37 cellular contexts compared by ENCODE assay signal in the genomic region with DNA sequence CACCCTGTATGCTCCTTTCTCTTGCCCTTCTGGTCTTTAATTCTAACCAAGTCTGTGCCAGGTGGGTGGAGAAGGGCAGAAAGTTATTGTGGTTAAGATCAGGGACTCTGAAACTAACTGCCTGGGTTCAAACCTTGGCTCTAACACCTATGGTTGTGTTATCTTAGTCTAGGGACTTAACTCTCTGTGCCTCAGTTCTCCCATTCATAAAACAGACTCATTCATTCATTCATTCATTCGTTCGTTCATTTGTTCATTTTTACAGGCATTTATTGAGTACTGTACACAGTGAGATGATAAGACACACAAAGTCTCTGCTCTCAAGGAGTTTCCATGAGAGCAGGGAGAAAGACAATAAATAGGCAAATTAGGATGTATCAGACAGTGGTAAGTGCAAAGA. TPM values are rescaled to one million over a fixed set of nuclear protein-coding genes. Genes with fewer than 3 reads are reported as not detected.
"Had no signal": no experiment of that assay in that cellular context is flagged by ENCODE, and none has a peak within 500 bp of the region (broad histone marks: within the 10 kb centered on the region; RNA-seq: fewer than 3 reads in every experiment).

No MANE protein-coding gene starts in this region.

- H3K9ac ChIP-seq: KMS-11 had no signal

- H3K27ac Mint-ChIP-seq: T-cell had no signal

- H3K9me3 ChIP-seq: SJCRH30 had no signal

- H2AFZ ChIP-seq: PC-9 had no signal

- H3K4me3 ChIP-seq: PC-9, SJCRH30, SK-N-MC had no signal

- H3K36me3 Mint-ChIP-seq: T-cell had no signal

- FAIRE-seq: RCC 7860 had no signal

- H3K36me3 ChIP-seq: SJCRH30 had no signal

- DNase-seq: Karpas-422, MM.1S, MV-4-11, NCI-H1092, NCI-H1105, NCI-H1417 treated with DMSO at 0.1 percent for 48 hours, NCI-H146, NCI-H1694 treated with DMSO at 0.1 percent for 48 hours, NCI-H187 treated with DMSO at 0.1 percent for 48 hours, NCI-H2029, NCI-H2081, NCI-H2171 treated with DMSO at 0.1 percent for 48 hours, NCI-H2227 treated with DMSO at 0.1 percent for 48 hours, NCI-H345, NCI-H446, NCI-H524, NCI-H69, NCI-H748 treated with DMSO at 0.1 percent for 48 hours, NCI-H82, PC-9, SHP77, SIG-M5, SJCRH30, T-cell had no signal

- H3K4me3 Mint-ChIP-seq: T-cell had no signal

- H3K4me1 Mint-ChIP-seq: T-cell had no signal

- H3K27me3 ChIP-seq: SJCRH30 had no signal

- H3K4me1 ChIP-seq: SJCRH30 had no signal

- H3K27ac ChIP-seq: KMS-11, PC-9, RWPE1, SJCRH30, SK-N-MC had no signal

- H3K9me3 Mint-ChIP-seq: T-cell had no signal

- ATAC-seq: Panc1, Right ventricle myocardium inferior, SK-N-SH treated with all-trans-retinoic acid at 6 μM for 48 hours, T-cell had no signal

- H3K4me2 ChIP-seq: KMS-11, PC-9 had no signal

RNA-seq across cellular contexts. Expression of a gene that starts 30.1 kb away (rescaled TPM):
- total RNA-seq: LHCN-M2; MCF 10A; NCI-H460; OCI-LY7; PC-9; Right ventricle myocardium inferior; RPMI7951; SJCRH30; T-cell; T-helper 1 cell treated with Interleukin-12 subunit alpha and Interleukin-12 subunit beta and Interleukin-4 antibody, amounts not matched to agents 30 ng/mL and 1 ng/mL, for 36 hours had no signal
